ENCODE assay signal across 8 cellular contexts in the genomic region with DNA sequence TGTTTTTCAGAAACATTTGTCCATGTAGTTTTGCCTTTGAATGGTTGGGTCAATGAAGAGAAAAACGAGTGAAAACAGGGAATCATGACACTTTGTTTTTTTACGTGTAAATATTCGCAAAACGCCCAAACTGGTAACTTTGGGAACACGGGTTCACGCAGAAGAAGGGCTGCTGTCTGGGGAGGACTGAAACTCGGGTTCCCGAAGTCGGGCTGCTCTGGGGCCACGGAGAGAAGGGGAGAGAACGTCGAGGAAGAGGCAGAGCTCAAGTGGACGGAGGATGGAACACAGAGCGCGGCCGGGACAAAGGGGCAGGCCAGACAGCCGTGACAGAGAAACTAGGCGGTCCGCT. TPM values are rescaled to one million over a fixed set of nuclear protein-coding genes. Genes with fewer than 3 reads are reported as not detected.
DNase-seq lines count a peak whose midpoint lies in the region; ATAC-seq lines count a peak whose summit lies in the region.

No MANE protein-coding gene starts in this region.

- peaks cover 20% of the 10 kb centered on the region for H3K27me3 Mint-ChIP-seq in CD4-positive, CD25-positive, alpha-beta regulatory T cell
- H3K27me3 Mint-ChIP-seq in activated naive CD8-positive, alpha-beta T cell treated with anti-CD3 and anti-CD28 coated beads for 36 hours = peaks cover 6% of the 10 kb centered on the region

- H3K27ac ChIP-seq in CD4-positive, CD25-positive, alpha-beta regulatory T cell (ENCODE audit: insufficient read depth, low read length, poor library complexity, severe bottlenecking) = peak overlapping the region; percentile 65

- peak overlapping the region; percentile 83 to 93 (median 87) for H3K27ac Mint-ChIP-seq in CD4-positive, CD25-positive, alpha-beta regulatory T cell
- H3K27ac Mint-ChIP-seq in activated naive CD8-positive, alpha-beta T cell treated with anti-CD3 and anti-CD28 coated beads for 36 hours = peak overlapping the region; percentile 88

- DNase-seq in CD4-positive, CD25-positive, alpha-beta regulatory T cell = no peak
- DNase-seq in HPDE6-E6E7 (ENCODE audit: extremely low spot score) (peak; percentile 38), pons (ENCODE audit: low spot score) (no peak), G401 (ENCODE audit: low spot score) (no peak)
- no peak for DNase-seq in activated naive CD8-positive, alpha-beta T cell treated with anti-CD3 and anti-CD28 coated beads for 36 hours
- DNase-seq in stimulated activated CD8-positive, alpha-beta memory T cell treated with anti-CD3 and anti-CD28 coated beads, Interleukin-7, amount 100 ng/mL, for 24 hours (ENCODE audit: low read depth) = peak; percentile 15

- in situ Hi-C loops in G401 (cut with HindIII; ENCODE audit: low sequenced_read_pairs) = loop anchor here (25.0 kb wide), 1 partner anchor 353 kb away; no protein-coding TSS in a partner anchor

- peak; percentile 1 to 7 for ATAC-seq in CD4-positive, CD25-positive, alpha-beta regulatory T cell (ENCODE audit: low read depth in 2 of 2)
- peak; percentile 33 for ATAC-seq in GM19372 (IDR thresholded peaks at IDR 0.05; ENCODE audit: low read depth, unreplicated experiment)

- no peaks in the 10 kb centered on the region for H3K9me3 ChIP-seq in CD4-positive, CD25-positive, alpha-beta regulatory T cell (ENCODE audit: control insufficient read depth in 2 of 2, low read length in 2 of 2)
- no peaks in the 10 kb centered on the region for H3K9me3 ChIP-seq in iPS-18c (ENCODE audit: control insufficient read depth, insufficient read depth, low read length)

- peaks cover 3% of the 10 kb centered on the region for H3K27me3 ChIP-seq in CD4-positive, CD25-positive, alpha-beta regulatory T cell (ENCODE audit: control insufficient read depth, insufficient read depth, low read length)

- no peaks in the 10 kb centered on the region for H3K36me3 ChIP-seq in CD4-positive, CD25-positive, alpha-beta regulatory T cell (ENCODE audit: control insufficient read depth, insufficient read depth, low read length)

- H3K4me3 ChIP-seq in CD4-positive, CD25-positive, alpha-beta regulatory T cell (ENCODE audit: low read depth, low read length) = peak overlapping the region; percentile 55
- peak overlapping the region; percentile 79 for H3K4me3 ChIP-seq in iPS-18c (ENCODE audit: insufficient read depth, low read depth, low read length)

- H3K4me3 Mint-ChIP-seq in CD4-positive, CD25-positive, alpha-beta regulatory T cell = peak overlapping the region; percentile 86 to 98 (median 92)
- peak overlapping the region; percentile 85 for H3K4me3 Mint-ChIP-seq in activated naive CD8-positive, alpha-beta T cell treated with anti-CD3 and anti-CD28 coated beads for 36 hours

- H3K4me1 ChIP-seq in CD4-positive, CD25-positive, alpha-beta regulatory T cell (ENCODE audit: control insufficient read depth, insufficient read depth, low read length, poor library complexity, severe bottlenecking) = peaks cover 26% of the 10 kb centered on the region

- peaks cover 0 to 3% (median 0%) of the 10 kb centered on the region in 7 donors for H3K9me3 Mint-ChIP-seq in CD4-positive, CD25-positive, alpha-beta regulatory T cell
- H3K9me3 Mint-ChIP-seq in activated naive CD8-positive, alpha-beta T cell treated with anti-CD3 and anti-CD28 coated beads for 36 hours = peaks cover 4% of the 10 kb centered on the region

- peaks cover 8 to 22% (median 18%) of the 10 kb centered on the region in 4 donors for H3K4me1 Mint-ChIP-seq in CD4-positive, CD25-positive, alpha-beta regulatory T cell
- H3K4me1 Mint-ChIP-seq in activated naive CD8-positive, alpha-beta T cell treated with anti-CD3 and anti-CD28 coated beads for 36 hours = peaks cover 18% of the 10 kb centered on the region

- peaks cover 2% of the 10 kb centered on the region for H3K36me3 Mint-ChIP-seq in CD4-positive, CD25-positive, alpha-beta regulatory T cell
- peaks cover 16% of the 10 kb centered on the region for H3K36me3 Mint-ChIP-seq in activated naive CD8-positive, alpha-beta T cell treated with anti-CD3 and anti-CD28 coated beads for 36 hours

RNA-seq across cellular contexts. Expression of gene SETD9, which starts 0.5 kb away (rescaled TPM):
- 3.1 TPM for total RNA-seq in CD4-positive, CD25-positive, alpha-beta regulatory T cell
- 1 to 10 TPM; 4.3 to 6.1 (median 5.2) TPM for polyA plus RNA-seq in CD4-positive, CD25-positive, alpha-beta regulatory T cell
- 10 to 100 TPM; 12.1 to 15.4 TPM for total RNA-seq in activated naive CD8-positive, alpha-beta T cell treated with anti-CD3 and anti-CD28 coated beads for 36 hours
- 16.0 and 43.8 TPM in 2 replicates for total RNA-seq in G401 (2014; rRNA removed; shearing (Covaris generic))

RNA-seq across cellular contexts. Expression of gene MIER3, which starts 43.0 kb away (rescaled TPM):
- 23.1 TPM for total RNA-seq in CD4-positive, CD25-positive, alpha-beta regulatory T cell
- polyA plus RNA-seq in CD4-positive, CD25-positive, alpha-beta regulatory T cell = 10 to 100 TPM in 1 of 4 donors, 1 to 10 TPM in 3; 6.1 to 12.4 (median 6.7) TPM
- 10 to 100 TPM; 15.8 to 16.7 TPM for total RNA-seq in activated naive CD8-positive, alpha-beta T cell treated with anti-CD3 and anti-CD28 coated beads for 36 hours
- 13.7 and 21.2 TPM in 2 replicates for total RNA-seq in G401 (2014; rRNA removed; shearing (Covaris generic))

Comparison
In these comparisons a context has a peak if more than half of its experiments do, and no peak if none do; other contexts are left out.
1. DNase-seq: peak in HPDE6-E6E7 (single experiment) and stimulated activated CD8-positive, alpha-beta memory T cell treated with anti-CD3 and anti-CD28 coated beads, Interleukin-7, amount 100 ng/mL, for 24 hours (single experiment); none in CD4-positive, CD25-positive, alpha-beta regulatory T cell (0 of 3), activated naive CD8-positive, alpha-beta T cell treated with anti-CD3 and anti-CD28 coated beads for 36 hours (single experiment), pons (single experiment) and G401 (single experiment).